In the genomic region with DNA sequence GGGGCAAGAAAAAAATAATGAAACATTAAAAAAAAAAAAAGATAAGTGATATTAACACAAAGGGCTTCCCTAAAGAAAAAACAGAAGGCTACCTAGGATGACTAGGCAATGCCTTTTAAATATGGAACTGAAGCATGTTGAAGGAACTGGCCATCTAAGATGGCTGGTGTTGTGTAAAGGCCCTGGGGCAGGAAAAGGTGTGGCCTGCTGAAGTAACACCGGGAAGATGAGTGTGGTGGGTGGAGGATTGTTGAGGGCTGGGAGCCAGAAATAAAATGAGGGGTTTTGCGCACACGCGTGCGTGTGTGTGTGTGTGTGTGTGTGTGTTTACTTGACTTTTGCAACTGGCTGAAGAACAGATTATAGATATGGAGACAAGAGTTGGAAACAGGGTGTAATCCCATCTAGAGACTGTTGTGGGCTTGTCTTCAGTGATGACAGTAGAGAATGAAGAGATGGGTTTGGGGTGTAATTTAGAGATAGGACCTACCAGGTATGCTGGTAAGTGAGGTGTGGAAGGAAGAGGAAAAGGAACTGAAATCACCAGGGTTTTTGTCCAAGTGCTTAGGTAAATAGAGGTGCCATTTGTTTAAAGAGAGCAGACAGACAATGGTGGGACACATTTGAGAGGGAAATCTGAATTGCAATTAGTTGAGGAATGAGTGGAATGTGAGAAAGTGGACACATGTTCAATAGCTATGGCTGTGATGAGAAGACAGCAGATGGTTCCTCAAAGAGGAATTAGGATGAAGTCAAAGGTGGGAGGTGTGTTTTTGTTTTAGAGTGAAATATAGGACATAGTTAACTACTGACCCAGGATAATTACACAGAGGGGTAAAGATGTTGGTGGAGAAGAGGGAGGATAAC, we compare ENCODE assay signal across 11 cellular contexts. TPM values are rescaled to one million over a fixed set of nuclear protein-coding genes. Genes with fewer than 3 reads are reported as not detected.
A peak's percentile ranks its signal among the peaks of the same experiment; 100 is the strongest.
DNase-seq lines count a peak whose midpoint lies in the region; ATAC-seq and TF ChIP-seq lines count a peak whose summit lies in the region.
"Had no signal": no experiment of that assay in that cellular context is flagged by ENCODE, and none has a peak within 500 bp of the region (broad histone marks: within the 10 kb centered on the region; RNA-seq: fewer than 3 reads in every experiment).

No MANE protein-coding gene starts in this region.

- peak overlapping the region; percentile 45 for H3K27ac Mint-ChIP-seq in stimulated activated naive CD8-positive, alpha-beta T cell treated with anti-CD3 and anti-CD28 coated beads, Interleukin-15, Interleukin-2, amounts not matched to agents 100 ng/mL and 50 ng/mL, for 24 hours
- H3K27ac Mint-ChIP-seq in T-helper 17 cell = peak overlapping the region; percentile 35

- peaks cover 85% of the 10 kb centered on the region for H3K36me3 Mint-ChIP-seq in stimulated activated naive CD8-positive, alpha-beta T cell treated with anti-CD3 and anti-CD28 coated beads, Interleukin-15, Interleukin-2, amounts not matched to agents 100 ng/mL and 50 ng/mL, for 24 hours (ENCODE audit: low read depth)
- H3K36me3 Mint-ChIP-seq in T-helper 17 cell (ENCODE audit: low read depth) = peaks cover 13% of the 10 kb centered on the region

- H3K9me3 ChIP-seq in T-helper 17 cell (ENCODE audit: control insufficient read depth, low read length, poor library complexity, severe bottlenecking) (no peaks in the 10 kb centered on the region), testis (no peaks in the 10 kb centered on the region)
- H3K9me3 ChIP-seq: BLaER1 treated with 17β-estradiol and CSF1 and Interleukin-3, amounts not matched to agents 10 nM and 100 nM; esophagus muscularis mucosa had no signal

- peaks cover 71% of the 10 kb centered on the region for H3K4me1 Mint-ChIP-seq in stimulated activated naive CD8-positive, alpha-beta T cell treated with anti-CD3 and anti-CD28 coated beads, Interleukin-15, Interleukin-2, amounts not matched to agents 100 ng/mL and 50 ng/mL, for 24 hours (ENCODE audit: low read depth)
- peaks cover 52% of the 10 kb centered on the region for H3K4me1 Mint-ChIP-seq in T-helper 17 cell

- H3K9me3 Mint-ChIP-seq in stimulated activated naive CD8-positive, alpha-beta T cell treated with anti-CD3 and anti-CD28 coated beads, Interleukin-15, Interleukin-2, amounts not matched to agents 100 ng/mL and 50 ng/mL, for 24 hours = no peaks in the 10 kb centered on the region

- TF ChIP-seq CTCF in testis (IDR thresholded peaks at IDR 0.05) = no peak

- no peak overlapping the region for H3K4me3 Mint-ChIP-seq in stimulated activated naive CD8-positive, alpha-beta T cell treated with anti-CD3 and anti-CD28 coated beads, Interleukin-15, Interleukin-2, amounts not matched to agents 100 ng/mL and 50 ng/mL, for 24 hours
- H3K4me3 Mint-ChIP-seq in T-helper 17 cell = peak overlapping the region; percentile 59

- no peaks in the 10 kb centered on the region for H3K36me3 ChIP-seq in testis (ENCODE audit: low read depth, missing control alignments)

- ATAC-seq in stimulated activated naive CD8-positive, alpha-beta T cell treated with anti-CD3 and anti-CD28 coated beads, Interleukin-15, Interleukin-2, amounts not matched to agents 100 U/mL and 50 U/mL, for 24 hours = no peak
- ATAC-seq in T-helper 17 cell = no peak

- WGBS in testis, 2 donors = 92 to 95% methylated on average over 5 of the region's 5 CpGs

- intact Hi-C loops in testis (cut with DNase I; ENCODE audit: low total_unique reads) = no loop called here

- no peak for TF ChIP-seq POLR2A in testis (IDR thresholded peaks at IDR 0.05)

- no peak overlapping the region for H3K27ac ChIP-seq in testis
- H3K27ac ChIP-seq: BLaER1 treated with 17β-estradiol and CSF1 and Interleukin-3, amounts not matched to agents 10 nM and 100 nM; esophagus muscularis mucosa; skin epidermis had no signal

- H3K4me1 ChIP-seq in testis = peaks cover 8% of the 10 kb centered on the region

- no peak overlapping the region for H3K4me3 ChIP-seq in testis
- H3K4me3 ChIP-seq: BLaER1 treated with 17β-estradiol and CSF1 and Interleukin-3, amounts not matched to agents 10 nM and 100 nM; esophagus muscularis mucosa; skin epidermis had no signal

- H3K27me3 Mint-ChIP-seq in stimulated activated naive CD8-positive, alpha-beta T cell treated with anti-CD3 and anti-CD28 coated beads, Interleukin-15, Interleukin-2, amounts not matched to agents 100 ng/mL and 50 ng/mL, for 24 hours = no peaks in the 10 kb centered on the region
- no peaks in the 10 kb centered on the region for H3K27me3 Mint-ChIP-seq in T-helper 17 cell

- H3K27me3 ChIP-seq in testis = no peaks in the 10 kb centered on the region
- H3K27me3 ChIP-seq: BLaER1 treated with 17β-estradiol and CSF1 and Interleukin-3, amounts not matched to agents 10 nM and 100 nM; esophagus muscularis mucosa had no signal

- no peak for DNase-seq in stimulated activated naive CD8-positive, alpha-beta T cell treated with anti-CD3 and anti-CD28 coated beads, Interleukin-15, Interleukin-2, amounts not matched to agents 100 U/mL and 50 U/mL, for 24 hours
- DNase-seq in T-helper 17 cell = no peak
- DNase-seq in left kidney (ENCODE audit: low read depth, low spot score) = peak; percentile 24
- DNase-seq in iPS-NIHi11 (ENCODE audit: low spot score) = no peak
- DNase-seq in KG1 (lab: John Stamatoyannopoulos, UW) = no peak
- DNase-seq in NCI-H187 treated with DMSO at 0.1 percent for 48 hours (lab: John Stamatoyannopoulos, UW) = no peak
- no peak for DNase-seq in testis

RNA-seq across cellular contexts. Expression of gene RAD23B, which starts 33.9 kb away (rescaled TPM):
- total RNA-seq in T-helper 17 cell (10 to 100 TPM; 64.8 to 75.8 TPM), testis (100 to 1,000 TPM; 116 to 199 TPM)
- 138 TPM for polyA plus RNA-seq in testis (ENCODE audit: insufficient read depth, low read depth, low replicate concordance)
